ENCODE assay signal across 8 cellular contexts in genomic region chr1:147389532-147390184, GRCh38.
A peak's percentile ranks its signal among the peaks of the same experiment; 100 is the strongest.
DNase-seq lines count a peak whose midpoint lies in the region; ATAC-seq, FAIRE-seq and TF ChIP-seq lines count a peak whose summit lies in the region.

No MANE protein-coding gene starts in this region.

- H3K4me1 ChIP-seq in mammary epithelial cell (ENCODE audit: insufficient read depth, low read length) (no peaks in the 10 kb centered on the region), kidney (ENCODE audit: control insufficient read depth in 1 of 2, insufficient read depth in 1 of 2, low read depth in 1 of 2, low read length in 2 of 2) (no peaks in the 10 kb centered on the region), tibial artery (no peaks in the 10 kb centered on the region)

- dilution Hi-C loops in mammary epithelial cell (cut with HindIII; ENCODE audit: low sequenced_read_pairs), result no loop called here

- H3K4me3 ChIP-seq in mammary epithelial cell (replicated peaks in 1 of 3; ENCODE audit: insufficient read depth in 1 of 3, low read depth in 2 of 3, low read length in 3 of 3) (no peak overlapping the region), kidney (ENCODE audit: low read length in 2 of 2) (no peak overlapping the region), tibial artery (no peak overlapping the region)

- no peak overlapping the region for H2AFZ ChIP-seq in mammary epithelial cell (ENCODE audit: low read depth, low read length)

- H3K4me2 ChIP-seq in mammary epithelial cell (ENCODE audit: insufficient read depth, low read depth, low read length), result no peak overlapping the region

- H3K79me2 ChIP-seq in mammary epithelial cell (ENCODE audit: insufficient read depth, low read length), result no peaks in the 10 kb centered on the region

- 63% methylated on average over 6 of the region's 8 CpGs for WGBS in mammary epithelial cell (ENCODE audit: low coverage, missing lambda C conversion rate)

- DNase-seq in NCI-H2081 (lab: John Stamatoyannopoulos, UW) (peak; percentile 41 to 71), NCI-H2081 treated with DMSO at 0.1 percent for 48 hours (lab: John Stamatoyannopoulos, UW) (no peak), NCI-H774 (lab: John Stamatoyannopoulos, UW) (peak; percentile 55), mammary epithelial cell (peak; percentile 35), kidney (peak; percentile 57), tibial artery (no peak)

- H3K9me3 ChIP-seq in mammary epithelial cell (replicated peaks; ENCODE audit: insufficient read depth, low read length) (no peaks in the 10 kb centered on the region), kidney (ENCODE audit: control insufficient read depth in 1 of 2, low read length in 2 of 2) (peaks cover 0 to 2% of the 10 kb centered on the region in 2 donors), tibial artery (no peaks in the 10 kb centered on the region)

- peak; percentile 56 for ATAC-seq in HG03378 (IDR thresholded peaks at IDR 0.05; ENCODE audit: unreplicated experiment)
- no peak for ATAC-seq in GM21619 (IDR thresholded peaks at IDR 0.05; ENCODE audit: unreplicated experiment)

- BruUV-seq in mammary epithelial cell (replicated peaks; lab: Mats Ljungman, UMichigan), result no TSS peak

- H3K27ac ChIP-seq in mammary epithelial cell (ENCODE audit: insufficient read depth, low read depth, low read length), result no peak overlapping the region
- no peak overlapping the region for H3K27ac ChIP-seq in kidney (ENCODE audit: low read depth in 2 of 2, low read length in 2 of 2)
- H3K27ac ChIP-seq in tibial artery, result no peak overlapping the region

- intact Hi-C loops in mammary epithelial cell (cut with micrococcal nuclease) (loop anchor here (1.0 kb wide), 1 partner anchor 116 kb away; no protein-coding TSS in a partner anchor), kidney (cut with DNase I) (no loop called here), tibial artery (cut with DNase I; ENCODE audit: low total_unique reads) (no loop called here)

- TF ChIP-seq CTCF in mammary epithelial cell (conservative IDR thresholded peaks at IDR 0.05 in 1 of 2, IDR thresholded peaks at IDR 0.05 in 1 of 2; ENCODE audit: extremely low read depth in 1 of 2, insufficient read depth in 1 of 2, low read depth in 1 of 2, low read length in 2 of 2) (peak; percentile 59 to 80), kidney (IDR thresholded peaks at IDR 0.05; ENCODE audit: borderline replicate concordance, extremely low read depth, insufficient read depth) (peak; percentile 53), tibial artery (IDR thresholded peaks at IDR 0.05) (peak; percentile 67 to 68)

- H3K9ac ChIP-seq in mammary epithelial cell (ENCODE audit: insufficient read depth, low read length) (no peak overlapping the region), kidney (ENCODE audit: low read length in 2 of 2) (no peak overlapping the region)

- no peak for FAIRE-seq in kidney (lab: Jason Lieb, UNC)

- no peaks in the 10 kb centered on the region for H4K20me1 ChIP-seq in mammary epithelial cell (ENCODE audit: insufficient read depth, low read length)

- peaks cover 2% of the 10 kb centered on the region for H3K27me3 ChIP-seq in mammary epithelial cell (ENCODE audit: insufficient read depth, low read length)
- peaks cover 0 to 3% of the 10 kb centered on the region in 2 donors for H3K27me3 ChIP-seq in tibial artery

- in situ Hi-C loops in mammary epithelial cell (cut with MboI; ENCODE audit: low sequenced_read_pairs in 2 of 2), result no loop called here

- no peaks in the 10 kb centered on the region for H3K36me3 ChIP-seq in mammary epithelial cell (ENCODE audit: insufficient read depth, low read length)
- no peaks in the 10 kb centered on the region for H3K36me3 ChIP-seq in kidney (ENCODE audit: control insufficient read depth in 1 of 2, insufficient read depth in 2 of 2, low read length in 2 of 2)
- no peaks in the 10 kb centered on the region for H3K36me3 ChIP-seq in tibial artery

- CTCF ChIA-PET in mammary epithelial cell (lab: Charles Lee; ENCODE audit: low non-redundant PET), result interaction anchor here (0.6 to 1.6 kb wide), 3 partner anchors 22 to 146 kb away, joined by 3 to 5 read pairs (median 3); no protein-coding TSS in a partner anchor

Comparison
In these comparisons a context has a peak if more than half of its experiments do, and no peak if none do; other contexts are left out.
1. DNase-seq: peak in NCI-H2081 (2 of 2), NCI-H774 (single experiment), mammary epithelial cell (single experiment) and kidney (single experiment); none in NCI-H2081 treated with DMSO at 0.1 percent for 48 hours (single experiment) and tibial artery (0 of 2).
2. Peak in every context shown above with its lines, with median percentiles within 50 percentile points of each other: CTCF ChIP-seq.